Comparison of ENCODE assay signal across 11 cellular contexts in genomic region chr18:49377742-49378141, GRCh38.
"Had no signal": no experiment of that assay in that cellular context is flagged by ENCODE, and none has a peak within 500 bp of the region (broad histone marks: within the 10 kb centered on the region; RNA-seq: fewer than 3 reads in every experiment).

No MANE protein-coding gene starts in this region.

- H3K9ac ChIP-seq: GM23248 had no signal

- H2AFZ ChIP-seq: GM23248, GM23338 had no signal

- H3K4me3 Mint-ChIP-seq: GM23338, H9, HFFc6 had no signal

- DNase-seq: GM23248, GOT3, H7, H9, HCEC 1CT, HFFc6 had no signal

- FAIRE-seq: H1, H54 had no signal

- H3K9me3 ChIP-seq: HAP-1 had no signal

- ATAC-seq: GM23338, HCT116 had no signal

- H3K36me3 ChIP-seq: HAP-1 had no signal

- H3K9me3 Mint-ChIP-seq: GM23338, H9, HFFc6 had no signal

- H3K4me3 ChIP-seq: GM23248, GM23338, HAP-1 had no signal

- H3K4me2 ChIP-seq: GM23338 had no signal

- H3K27ac Mint-ChIP-seq: GM23338, H9, HFFc6 had no signal

- H3K27ac ChIP-seq: GM23248 had no signal
